ENCODE assay signal across 1 cellular context in genomic region chr12:105706321-105706972, GRCh38.
A peak's percentile ranks its signal among the peaks of the same experiment; 100 is the strongest.
TF ChIP-seq lines count a peak whose summit lies in the region.

No MANE protein-coding gene starts in this region.

TF ChIP-seq in HEK293, 187 proteins besides CTCF, POLR2A, EP300 and RAD21 (continued from another document and continues in another):
- no peak for TF ChIP-seq ZNF398 (tag by site-specific recombination; IDR thresholded peaks at IDR 0.05)
- TF ChIP-seq ZNF792 (tag by site-specific recombination; IDR thresholded peaks at IDR 0.05), result no peak
- TF ChIP-seq PRDM6 (tag by site-specific recombination; IDR thresholded peaks at IDR 0.05), result peak; percentile 49
- no peak for TF ChIP-seq REST (tag by site-specific recombination; IDR thresholded peaks at IDR 0.05)
- no peak for TF ChIP-seq ZNF121 (tag by site-specific recombination; IDR thresholded peaks at IDR 0.05)
- no peak for TF ChIP-seq ZNF645 (tag by site-specific recombination; IDR thresholded peaks at IDR 0.05)
- no peak for TF ChIP-seq PBX3 (CRISPR knock-in tag; IDR thresholded peaks at IDR 0.05)
- TF ChIP-seq ZSCAN4 (tag by site-specific recombination; IDR thresholded peaks at IDR 0.05), result no peak
- peak; percentile 60; the same call in 1 of the 2 replicates for TF ChIP-seq PATZ1 (tag by site-specific recombination; IDR thresholded peaks at IDR 0.05)
- no peak for TF ChIP-seq GLI4 (tag by site-specific recombination; IDR thresholded peaks at IDR 0.05)
- TF ChIP-seq ZNF311 (tag by site-specific recombination; IDR thresholded peaks at IDR 0.05; ENCODE audit: borderline replicate concordance), result no peak
- no peak for TF ChIP-seq ZNF202 (tag by site-specific recombination; IDR thresholded peaks at IDR 0.05; ENCODE audit: borderline replicate concordance)
- no peak for TF ChIP-seq KLF10 (tag by site-specific recombination; IDR thresholded peaks at IDR 0.05)
- TF ChIP-seq ZNF426 (tag by site-specific recombination; IDR thresholded peaks at IDR 0.05), result no peak
- no peak for TF ChIP-seq BCL11B (tag by site-specific recombination; IDR thresholded peaks at IDR 0.05; ENCODE audit: low read depth)
- TF ChIP-seq ZNF518A (tag by site-specific recombination; conservative IDR thresholded peaks at IDR 0.05; ENCODE audit: low read depth), result no peak
- TF ChIP-seq ZNF488 (tag by site-specific recombination; IDR thresholded peaks at IDR 0.05), result no peak
- TF ChIP-seq ZNF473 (tag by site-specific recombination; IDR thresholded peaks at IDR 0.05), result no peak
- TF ChIP-seq SALL2 (tag by site-specific recombination; IDR thresholded peaks at IDR 0.05; ENCODE audit: borderline replicate concordance), result no peak
- no peak for TF ChIP-seq RBAK (tag by site-specific recombination; IDR thresholded peaks at IDR 0.05)
- no peak for TF ChIP-seq GLIS2 (tag by site-specific recombination; IDR thresholded peaks at IDR 0.05)
- no peak for TF ChIP-seq ZNF211 (tag by site-specific recombination; IDR thresholded peaks at IDR 0.05; ENCODE audit: low read depth)
- TF ChIP-seq ZNF266 (tag by site-specific recombination; IDR thresholded peaks at IDR 0.05; ENCODE audit: low read depth), result no peak
- no peak for TF ChIP-seq ZBTB44 (tag by site-specific recombination; IDR thresholded peaks at IDR 0.05)
- no peak for TF ChIP-seq ZNF280D (tag by site-specific recombination; IDR thresholded peaks at IDR 0.05)
- no peak for TF ChIP-seq GLI2 (tag by site-specific recombination; IDR thresholded peaks at IDR 0.05; ENCODE audit: borderline replicate concordance, low read depth)
- no peak for TF ChIP-seq ZNF555 (tag by site-specific recombination; conservative IDR thresholded peaks at IDR 0.05)
- no peak for TF ChIP-seq ZNF76 (tag by site-specific recombination; IDR thresholded peaks at IDR 0.05; ENCODE audit: borderline replicate concordance, low read depth)
